Comparison of ENCODE assay signal across 8 cellular contexts in genomic region chr5:149271717-149272558, GRCh38. TPM values are rescaled to one million over a fixed set of nuclear protein-coding genes. Genes with fewer than 3 reads are reported as not detected.
DNase-seq lines count a peak whose midpoint lies in the region; ATAC-seq, FAIRE-seq and TF ChIP-seq lines count a peak whose summit lies in the region.

AFAP1L1 (plus strand) TSS chr5:149271859; CDS start chr5:149271969, 110 bp downstream.

- intact Hi-C loops in IMR-90 (cut with micrococcal nuclease) (loop anchor here (5.0 kb wide), 1 partner anchor 290 kb away; no protein-coding TSS in a partner anchor), testis (cut with DNase I; ENCODE audit: low total_unique reads) (no loop called here)

- H3K4me1 ChIP-seq in IMR-90 (ENCODE audit: control insufficient read depth, insufficient read depth, low read length) (peaks cover 4% of the 10 kb centered on the region), mononuclear cell (ENCODE audit: insufficient read depth, low read length) (peaks cover 12% of the 10 kb centered on the region), testis (no peaks in the 10 kb centered on the region)

- dilution Hi-C loops in IMR-90 (cut with HindIII; ENCODE audit: low sequenced_read_pairs, unreplicated experiment): no loop called here

- BruUV-seq in IMR-90 (replicated peaks; lab: Mats Ljungman, UMichigan): no TSS peak

- TF ChIP-seq POLR2A in IMR-90 (IDR thresholded peaks at IDR 0.05; ENCODE audit: low read depth, low read length) (no peak), testis (IDR thresholded peaks at IDR 0.05) (no peak)

- H2BK120ac ChIP-seq in IMR-90 (ENCODE audit: low read depth, low read length): peak within 1 kb of the TSS; percentile 55

- H3K23ac ChIP-seq in IMR-90 (ENCODE audit: low read depth, low read length): peak within 1 kb of the TSS; percentile 56

- H3K9me1 ChIP-seq in IMR-90 (ENCODE audit: insufficient read depth, low read length): peaks cover 2% of the 10 kb centered on the region; the same call in 1 of the 2 replicates

- H3K79me1 ChIP-seq in IMR-90 (ENCODE audit: low read depth in 1 of 2, low read length in 2 of 2): peaks cover 6 to 15% of the 10 kb centered on the region in 2 experiments

- peak within 1 kb of the TSS; percentile 55 for H3K4me3 ChIP-seq in IMR-90 (ENCODE audit: insufficient read depth, low read depth, low read length)
- peak within 1 kb of the TSS; percentile 7 for H3K4me3 ChIP-seq in mononuclear cell (ENCODE audit: low read length)
- H3K4me3 ChIP-seq in testis: peak within 1 kb of the TSS; percentile 58 to 63

- H3K9me3 ChIP-seq in IMR-90 (ENCODE audit: control insufficient read depth, insufficient read depth, low read length) (peaks cover 2% of the 10 kb centered on the region; the same call in 1 of the 2 replicates), mononuclear cell (ENCODE audit: low read depth, low read length) (peaks cover 7% of the 10 kb centered on the region), testis (no peaks in the 10 kb centered on the region)

- H3K27me3 ChIP-seq in IMR-90 (ENCODE audit: control insufficient read depth, insufficient read depth, low read length) (no peaks in the 10 kb centered on the region), mononuclear cell (ENCODE audit: insufficient read depth, low read length) (peaks cover 34% of the 10 kb centered on the region), testis (no peaks in the 10 kb centered on the region)

- no peaks in the 10 kb centered on the region for H3K36me3 ChIP-seq in IMR-90 (ENCODE audit: control insufficient read depth, insufficient read depth, low read length)
- no peaks in the 10 kb centered on the region for H3K36me3 ChIP-seq in testis (ENCODE audit: low read depth, missing control alignments)

- no peaks in the 10 kb centered on the region for H4K20me1 ChIP-seq in IMR-90 (ENCODE audit: insufficient read depth, low read length)

- no peak within 1 kb of the TSS for H2AK5ac ChIP-seq in IMR-90 (ENCODE audit: low read depth, low read length)

- no peaks in the 10 kb centered on the region for H3K36me3 Mint-ChIP-seq in activated T-cell treated with anti-CD3 and anti-CD28 coated beads, Interleukin-2, amount 50 U/mL, for 4 hours (ENCODE audit: insufficient read depth)

- CTCF ChIA-PET in IMR-90 (lab: Yijun Ruan, JAX): no interaction called here

- peak within 1 kb of the TSS; percentile 95 for H2AK9ac ChIP-seq in IMR-90 (replicated peaks; ENCODE audit: low read depth, low read length, poor library complexity)

- TF ChIP-seq CTCF in D721Med (IDR thresholded peaks at IDR 0.05; ENCODE audit: insufficient read depth, missing control alignments) (no peak), IMR-90 (conservative IDR thresholded peaks at IDR 0.05; ENCODE audit: low read depth, low read length) (no peak), testis (IDR thresholded peaks at IDR 0.05) (no peak)

- no peak within 1 kb of the TSS; the same call in 1 of the 2 replicates for H3K27ac ChIP-seq in IMR-90 (ENCODE audit: insufficient read depth, low read length)
- H3K27ac ChIP-seq in testis: peak within 1 kb of the TSS; percentile 29 to 81

- H3K9ac ChIP-seq in IMR-90 (ENCODE audit: low read depth, low read length): peak within 1 kb of the TSS; percentile 52

- no peak within 1 kb of the TSS for H2BK15ac ChIP-seq in IMR-90 (ENCODE audit: low read depth, low read length)

- H2BK20ac ChIP-seq in IMR-90 (ENCODE audit: low read depth, low read length): no peak within 1 kb of the TSS

- H2AFZ ChIP-seq in IMR-90 (replicated peaks; ENCODE audit: low read length, poor library complexity): peak within 1 kb of the TSS; percentile 95

- peak; percentile 85 for ATAC-seq in IMR-90 (ENCODE audit: low read depth)
- ATAC-seq in activated T-cell treated with anti-CD3 and anti-CD28 coated beads, Interleukin-2, amount 50 U/mL, for 4 hours: peak; percentile 66 to 70
- ATAC-seq in HG03521 (IDR thresholded peaks at IDR 0.05; ENCODE audit: unreplicated experiment): no peak
- ATAC-seq in GM19035 (IDR thresholded peaks at IDR 0.05; ENCODE audit: unreplicated experiment): no peak

- peaks cover 6% of the 10 kb centered on the region for H3K4me1 Mint-ChIP-seq in activated T-cell treated with anti-CD3 and anti-CD28 coated beads, Interleukin-2, amount 50 U/mL, for 4 hours (ENCODE audit: low read depth)

- DNase-seq in D721Med (ENCODE audit: insufficient read length, low spot score) (peak; percentile 27), IMR-90 (peak; percentile 46), fibroblast of gingiva (ENCODE audit: low read depth) (peak; percentile 62), testis (peak; percentile 74)
- DNase-seq in activated T-cell treated with anti-CD3 and anti-CD28 coated beads, Interleukin-2, amount 50 U/mL, for 4 hours: peak; percentile 9

- H3K27me3 Mint-ChIP-seq in activated T-cell treated with anti-CD3 and anti-CD28 coated beads, Interleukin-2, amount 50 U/mL, for 4 hours (ENCODE audit: low read depth): peaks cover 43% of the 10 kb centered on the region

- 2% methylated on average over 45 of the region's 81 CpGs; no CpG with 5 or more reads in 1 of the 2 experiments for WGBS in IMR-90 (ENCODE audit: extremely low coverage in 2 of 2, insufficient read length in 1 of 2), 2 experiments
- WGBS in testis, 2 donors: 0 to 1% methylated on average over 47 to 53 of the region's 81 CpGs

- H4K8ac ChIP-seq in IMR-90 (ENCODE audit: low read depth in 2 of 2, low read length in 2 of 2): peak within 1 kb of the TSS; percentile 2 to 46; a peak in 2 of 4 replicates

- H4K5ac ChIP-seq in IMR-90 (ENCODE audit: low read depth, low read length): peak within 1 kb of the TSS; percentile 37; the same call in 1 of the 2 replicates

- H3K4me2 ChIP-seq in IMR-90 (ENCODE audit: low read depth, low read length): peak within 1 kb of the TSS; percentile 99

- POLR2A ChIA-PET in IMR-90 (lab: Charles Lee; ENCODE audit: unreplicated experiment): no interaction called here

- peak within 1 kb of the TSS; percentile 60 for H3K4ac ChIP-seq in IMR-90 (ENCODE audit: low read depth, low read length)

- peak within 1 kb of the TSS; percentile 33; the same call in 1 of the 2 replicates for H3K18ac ChIP-seq in IMR-90 (ENCODE audit: low read depth, low read length)

- H2BK5ac ChIP-seq in IMR-90 (ENCODE audit: low read depth, low read length, poor library complexity, severe bottlenecking): no peak within 1 kb of the TSS

- H3K14ac ChIP-seq in IMR-90 (replicated peaks; ENCODE audit: low read depth, low read length): peak within 1 kb of the TSS; percentile 37; the same call in 1 of the 2 replicates

- peak within 1 kb of the TSS; percentile 24; the same call in 1 of the 2 replicates for H4K91ac ChIP-seq in IMR-90 (ENCODE audit: insufficient read depth, low read depth, low read length)

- peaks cover 4% of the 10 kb centered on the region for H3K9me3 Mint-ChIP-seq in activated T-cell treated with anti-CD3 and anti-CD28 coated beads, Interleukin-2, amount 50 U/mL, for 4 hours

- peak within 1 kb of the TSS; percentile 82 for H3K4me3 Mint-ChIP-seq in activated T-cell treated with anti-CD3 and anti-CD28 coated beads, Interleukin-2, amount 50 U/mL, for 4 hours

- TF ChIP-seq RAD21 in IMR-90 (IDR thresholded peaks at IDR 0.05; ENCODE audit: low read length): no peak

- FAIRE-seq in D721Med (lab: Jason Lieb, UNC): no peak

- in situ Hi-C loops in IMR-90 (cut with MboI; ENCODE audit: low sequenced_read_pairs): no loop called here

- H3K56ac ChIP-seq in IMR-90 (ENCODE audit: extremely low read depth, insufficient read depth, low read length): no peak within 1 kb of the TSS

TF ChIP-seq in IMR-90, 13 proteins besides CTCF, POLR2A, EP300 and RAD21:
- TF ChIP-seq CEBPB (IDR thresholded peaks at IDR 0.05; ENCODE audit: low read depth, low read length) (no peak), RCOR1 (IDR thresholded peaks at IDR 0.05; ENCODE audit: insufficient replicate concordance, low read length) (no peak), MAZ (IDR thresholded peaks at IDR 0.05; ENCODE audit: borderline replicate concordance, low read depth, low read length) (peak; percentile 20; the same call in 1 of the 2 replicates), CHD1 (IDR thresholded peaks at IDR 0.05; ENCODE audit: low read depth, low read length) (no peak), RFX5 (IDR thresholded peaks at IDR 0.05; ENCODE audit: low read depth, low read length) (no peak), USF2 (IDR thresholded peaks at IDR 0.05; ENCODE audit: low read depth, low read length) (no peak), BHLHE40 (IDR thresholded peaks at IDR 0.05; ENCODE audit: low read depth, low read length) (no peak), ELK1 (IDR thresholded peaks at IDR 0.05; ENCODE audit: borderline replicate concordance, low read depth, low read length) (no peak), SMC3 (IDR thresholded peaks at IDR 0.05; ENCODE audit: low read depth, low read length) (no peak), NFE2L2 (IDR thresholded peaks at IDR 0.05; ENCODE audit: low read depth, low read length) (no peak), MXI1 (IDR thresholded peaks at IDR 0.05; ENCODE audit: borderline replicate concordance, low read depth, low read length) (peak; percentile 89), FOS (IDR thresholded peaks at IDR 0.05; ENCODE audit: low read depth, low read length) (no peak), MAFK (IDR thresholded peaks at IDR 0.05; ENCODE audit: low read depth, low read length) (no peak)

RNA-seq across cellular contexts. Expression of gene AFAP1L1, which starts in this region (rescaled TPM):
- total RNA-seq in IMR-90 (2012; rRNA removed) (5.3 and 5.7 TPM in 2 replicates), mononuclear cell (under 0.01 TPM), testis (10 to 100 TPM; 10.4 to 12.6 TPM)
- polyA plus RNA-seq in IMR-90 (2012; rRNA removed) (2.9 and 3.3 TPM in 2 replicates), testis (ENCODE audit: insufficient read depth, low read depth, low replicate concordance) (11.9 TPM)
- 2.4 and 2.9 TPM in 2 replicates for polyA plus RNA-seq in IMR-90 (2012; cell fraction: cytosol; rRNA removed)
- 2.3 and 2.4 TPM in 2 replicates for polyA plus RNA-seq in IMR-90 (2012; cell fraction: nucleus; rRNA removed; ENCODE audit: low replicate concordance)
- under 1 TPM in 2 of 3 donors, not detected in 1; 0.08 to 0.21 TPM for total RNA-seq in activated T-cell treated with anti-CD3 and anti-CD28 coated beads, Interleukin-2, amount 50 U/mL, for 4 hours

Comparison
In these comparisons a context has a peak if more than half of its experiments do, and no peak if none do; other contexts are left out.
1. Peak in DNase-seq and ATAC-seq in activated T-cell treated with anti-CD3 and anti-CD28 coated beads, Interleukin-2, amount 50 U/mL, for 4 hours; RNA of the gene not detected or under 1 TPM.
2. DNase-seq: peak in every context shown above with its lines; median percentile 74 in testis; 62 in fibroblast of gingiva; 46 in IMR-90; 27 in D721Med; 9 in activated T-cell treated with anti-CD3 and anti-CD28 coated beads, Interleukin-2, amount 50 U/mL, for 4 hours.
3. H3K4me3 ChIP-seq: peak in every context shown above with its lines; median percentile 60 in testis; 55 in IMR-90; 7 in mononuclear cell.